Comparison of ENCODE assay signal across 1 cellular context in genomic region chr11:113831314-113831713, GRCh38.
A peak's percentile ranks its signal among the peaks of the same experiment; 100 is the strongest.
TF ChIP-seq lines count a peak whose summit lies in the region.

No MANE protein-coding gene starts in this region.

TF ChIP-seq in GM12878, 131 proteins besides CTCF, POLR2A, EP300 and RAD21 (continued from another document):
- TF ChIP-seq, protein P1, sequence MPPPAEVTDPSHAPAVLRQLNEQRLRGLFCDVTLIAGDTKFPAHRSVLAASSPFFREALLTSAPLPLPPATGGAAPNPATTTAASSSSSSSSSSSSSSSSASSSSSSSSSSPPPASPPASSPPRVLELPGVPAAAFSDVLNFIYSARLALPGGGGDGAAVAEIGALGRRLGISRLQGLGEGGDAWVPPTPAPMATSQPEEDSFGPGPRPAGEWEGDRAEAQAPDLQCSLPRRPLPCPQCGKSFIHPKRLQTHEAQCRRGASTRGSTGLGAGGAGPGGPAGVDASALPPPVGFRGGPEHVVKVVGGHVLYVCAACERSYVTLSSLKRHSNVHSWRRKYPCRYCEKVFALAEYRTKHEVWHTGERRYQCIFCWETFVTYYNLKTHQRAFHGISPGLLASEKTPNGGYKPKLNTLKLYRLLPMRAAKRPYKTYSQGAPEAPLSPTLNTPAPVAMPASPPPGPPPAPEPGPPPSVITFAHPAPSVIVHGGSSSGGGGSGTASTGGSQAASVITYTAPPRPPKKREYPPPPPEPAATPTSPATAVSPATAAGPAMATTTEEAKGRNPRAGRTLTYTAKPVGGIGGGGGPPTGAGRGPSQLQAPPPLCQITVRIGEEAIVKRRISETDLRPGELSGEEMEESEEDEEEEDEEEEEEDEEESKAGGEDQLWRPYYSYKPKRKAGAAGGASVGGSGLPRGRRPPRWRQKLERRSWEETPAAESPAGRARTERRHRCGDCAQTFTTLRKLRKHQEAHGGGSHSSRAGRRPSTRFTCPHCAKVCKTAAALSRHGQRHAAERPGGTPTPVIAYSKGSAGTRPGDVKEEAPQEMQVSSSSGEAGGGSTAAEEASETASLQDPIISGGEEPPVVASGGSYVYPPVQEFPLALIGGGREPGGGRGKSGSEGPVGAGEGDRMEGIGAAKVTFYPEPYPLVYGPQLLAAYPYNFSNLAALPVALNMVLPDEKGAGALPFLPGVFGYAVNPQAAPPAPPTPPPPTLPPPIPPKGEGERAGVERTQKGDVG (CRISPR knock-in tag; IDR thresholded peaks at IDR 0.05): no peak
- no peak for TF ChIP-seq MTA3 (IDR thresholded peaks at IDR 0.05; ENCODE audit: borderline replicate concordance, low read length)
- TF ChIP-seq JUNB (IDR thresholded peaks at IDR 0.05): peak; percentile 57
- TF ChIP-seq NFIC (IDR thresholded peaks at IDR 0.05; ENCODE audit: low read depth, low read length): 0 out of 2 replicates have a peak, but pooled peaks have one; percentile 36
TF ChIP-seq in GM12878: peak in this region for 4.
